In genomic region chr11:58739725-58740430, GRCh38 we compare ENCODE assay signal across 1 cellular context.
A peak's percentile ranks its signal among the peaks of the same experiment; 100 is the strongest.
TF ChIP-seq lines count a peak whose summit lies in the region.

No MANE protein-coding gene starts in this region.

TF ChIP-seq in K562, 482 proteins besides CTCF, POLR2A, EP300 and RAD21 (continued from another document and continues in another):
- peak in 1 of 2 experiments; percentile 43 for TF ChIP-seq AFF1 (IDR thresholded peaks at IDR 0.05; ENCODE audit: low read depth in 1 of 2, partially characterized antibody in 2 of 2)
- TF ChIP-seq ZNF696 (CRISPR knock-in tag; conservative IDR thresholded peaks at IDR 0.05): no peak
- TF ChIP-seq E2F6 (IDR thresholded peaks at IDR 0.05; ENCODE audit: borderline replicate concordance in 1 of 2, extremely low read depth in 1 of 2, insufficient read depth in 1 of 2, insufficient read length in 1 of 2, low read depth in 1 of 2, low read length in 1 of 2, poor library complexity in 1 of 2, severe bottlenecking in 1 of 2): no peak
- peak; percentile 93 for TF ChIP-seq CHAMP1 (IDR thresholded peaks at IDR 0.05)
- no peak for TF ChIP-seq ZSCAN29 (IDR thresholded peaks at IDR 0.05)
- TF ChIP-seq KLF1 (tag; IDR thresholded peaks at IDR 0.05): no peak
- no peak for TF ChIP-seq ZNF217 (CRISPR knock-in tag; IDR thresholded peaks at IDR 0.05)
- no peak for TF ChIP-seq DDX20 (tag; IDR thresholded peaks at IDR 0.05; ENCODE audit: low read depth)
- TF ChIP-seq NR2C2 (CRISPR knock-in tag; IDR thresholded peaks at IDR 0.05): no peak
- TF ChIP-seq NR2C2 (tag; IDR thresholded peaks at IDR 0.05): no peak
- no peak for TF ChIP-seq GABPB1 (CRISPR knock-in tag; IDR thresholded peaks at IDR 0.05)
- TF ChIP-seq ARID3A (IDR thresholded peaks at IDR 0.05; ENCODE audit: borderline replicate concordance, low read depth, low read length): no peak
- TF ChIP-seq RBBP5 (IDR thresholded peaks at IDR 0.05; ENCODE audit: borderline replicate concordance, insufficient read depth, low read length, poor library complexity, severe bottlenecking): no peak
- 0 out of 2 replicates have a peak, but pooled peaks have one; percentile 22 for TF ChIP-seq ILF3 (IDR thresholded peaks at IDR 0.05; ENCODE audit: borderline replicate concordance)
- 0 out of 2 replicates have a peak, but pooled peaks have one; percentile 18 for TF ChIP-seq NFE2 (IDR thresholded peaks at IDR 0.05; ENCODE audit: low read depth)
- peak; percentile 90 for TF ChIP-seq ZNF766 (CRISPR knock-in tag; conservative IDR thresholded peaks at IDR 0.05)
- no peak for TF ChIP-seq ZNF280A (IDR thresholded peaks at IDR 0.05; ENCODE audit: low read depth, partially characterized antibody)
- TF ChIP-seq SAP30 (IDR thresholded peaks at IDR 0.05; ENCODE audit: borderline replicate concordance, insufficient read depth, low read depth, low read length, poor library complexity, severe bottlenecking): no peak
- no peak for TF ChIP-seq KDM4B (IDR thresholded peaks at IDR 0.05; ENCODE audit: borderline replicate concordance in 2 of 2, low read depth in 1 of 2)
- peak; percentile 58 to 94; a peak in 3 of 4 replicates for TF ChIP-seq HDAC1 (IDR thresholded peaks at IDR 0.05)
- TF ChIP-seq SMARCE1 (IDR thresholded peaks at IDR 0.05): peak; percentile 98
- no peak for TF ChIP-seq NKRF (IDR thresholded peaks at IDR 0.05; ENCODE audit: borderline replicate concordance)
- no peak for TF ChIP-seq PBX2 (CRISPR knock-in tag; IDR thresholded peaks at IDR 0.05; ENCODE audit: low read depth)
- TF ChIP-seq PBX2 (tag; conservative IDR thresholded peaks at IDR 0.05; ENCODE audit: low read depth): peak; percentile 87
- TF ChIP-seq RBM17 (IDR thresholded peaks at IDR 0.05; ENCODE audit: borderline replicate concordance, low read depth, low read length): no peak
- no peak for TF ChIP-seq ZFP1 (CRISPR knock-in tag; IDR thresholded peaks at IDR 0.05)
- TF ChIP-seq ZNF263 (CRISPR knock-in tag; IDR thresholded peaks at IDR 0.05; ENCODE audit: borderline replicate concordance): no peak
- TF ChIP-seq EHMT2 (IDR thresholded peaks at IDR 0.05): no peak
- peak; percentile 13; the same call in 1 of the 2 replicates for TF ChIP-seq MYBL2 (IDR thresholded peaks at IDR 0.05; ENCODE audit: low read depth)
- TF ChIP-seq MYBL2 (CRISPR knock-in tag; IDR thresholded peaks at IDR 0.05; ENCODE audit: borderline replicate concordance): no peak
- TF ChIP-seq ARNT (IDR thresholded peaks at IDR 0.05): peak in 1 of 2 experiments; percentile 43; a peak in 1 of 4 replicates
- TF ChIP-seq SMAD2 (IDR thresholded peaks at IDR 0.05; ENCODE audit: low read depth, low read length): no peak
- TF ChIP-seq NFIC (IDR thresholded peaks at IDR 0.05): peak; percentile 84
- TF ChIP-seq CC2D1A (IDR thresholded peaks at IDR 0.05): peak; percentile 71; the same call in 1 of the 2 replicates
- TF ChIP-seq MYC (IDR thresholded peaks at IDR 0.05; ENCODE audit: low read depth, low read length): peak; percentile 34; the same call in 1 of the 2 replicates
- TF ChIP-seq MYC (CRISPR knock-in tag; IDR thresholded peaks at IDR 0.05; ENCODE audit: borderline replicate concordance, low read depth): no peak
- no peak for TF ChIP-seq HMGXB4 (CRISPR knock-in tag; IDR thresholded peaks at IDR 0.05)
- TF ChIP-seq ETV5 (CRISPR knock-in tag; IDR thresholded peaks at IDR 0.05; ENCODE audit: low read depth): no peak
- TF ChIP-seq ZEB2 (IDR thresholded peaks at IDR 0.05): peak; percentile 91
- TF ChIP-seq MNT (conservative IDR thresholded peaks at IDR 0.05): peak in 1 of 2 experiments; percentile 41; a peak in 1 of 4 replicates
- peak in 1 of 2 experiments; percentile 22 for TF ChIP-seq NCOA2 (IDR thresholded peaks at IDR 0.05; ENCODE audit: partially characterized antibody in 2 of 2)
- TF ChIP-seq NR2C1 (IDR thresholded peaks at IDR 0.05): no peak
- peak; percentile 55; the same call in 1 of the 2 replicates for TF ChIP-seq NR2C1 (tag; IDR thresholded peaks at IDR 0.05)
- TF ChIP-seq ZBTB1 (CRISPR knock-in tag; IDR thresholded peaks at IDR 0.05; ENCODE audit: borderline replicate concordance, low read depth): no peak
